In the genomic region with DNA sequence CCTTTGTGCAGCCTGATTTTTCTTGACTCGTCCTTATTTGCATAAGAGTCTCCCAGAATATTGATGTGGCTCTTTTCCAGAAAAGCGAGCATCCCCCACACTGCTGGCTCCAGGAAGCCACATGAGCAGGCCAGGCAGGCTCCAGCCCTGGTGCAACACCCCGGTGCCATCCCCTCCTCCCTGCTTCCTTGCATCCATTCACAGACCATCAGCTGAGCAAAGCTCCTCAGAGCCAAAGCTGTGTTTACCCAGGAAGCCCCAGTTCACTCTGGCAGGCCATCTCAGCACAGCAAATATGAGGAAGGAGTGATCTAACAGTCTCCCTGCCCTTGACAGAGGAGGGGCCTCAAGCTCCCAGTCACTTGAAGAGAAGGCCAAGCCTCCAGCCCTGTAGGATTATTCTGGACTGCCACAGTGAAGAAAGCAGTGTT, we compare ENCODE assay signal across 8 cellular contexts. TPM values are rescaled to one million over a fixed set of nuclear protein-coding genes. Genes with fewer than 3 reads are reported as not detected.
DNase-seq lines count a peak whose midpoint lies in the region; ATAC-seq and TF ChIP-seq lines count a peak whose summit lies in the region.

No MANE protein-coding gene starts in this region.

- H3K9me3 ChIP-seq in breast epithelium, result no peaks in the 10 kb centered on the region
- no peaks in the 10 kb centered on the region for H3K9me3 ChIP-seq in suprapubic skin
- H3K9me3 ChIP-seq in vagina, result no peaks in the 10 kb centered on the region

- 48% methylated on average over 3 of the region's 3 CpGs for WGBS in suprapubic skin

- H3K4me3 ChIP-seq in breast epithelium, result no peak overlapping the region
- no peak overlapping the region for H3K4me3 ChIP-seq in suprapubic skin
- no peak overlapping the region for H3K4me3 ChIP-seq in vagina

- H3K36me3 ChIP-seq in breast epithelium, result no peaks in the 10 kb centered on the region
- no peaks in the 10 kb centered on the region for H3K36me3 ChIP-seq in suprapubic skin
- H3K36me3 ChIP-seq in vagina, result no peaks in the 10 kb centered on the region

- H3K27ac ChIP-seq in breast epithelium (peak overlapping the region; percentile 87 to 94), suprapubic skin (peak overlapping the region; percentile 49), vagina (no peak overlapping the region)

- TF ChIP-seq EP300 in suprapubic skin (IDR thresholded peaks at IDR 0.05), result no peak

- DNase-seq in LHCN-M2 (ENCODE audit: low read depth) (peak; percentile 32), breast epithelium (ENCODE audit: low spot score in 2 of 2) (peak; percentile 61 to 82), kidney glomerular epithelial cell (lab: John Stamatoyannopoulos, UW) (peak; percentile 72), suprapubic skin (ENCODE audit: low spot score in 2 of 2) (peak; percentile 80), vagina (ENCODE audit: extremely low spot score in 2 of 2) (no peak)
- no peak for DNase-seq in activated CD4-positive, alpha-beta T cell treated with anti-CD3 and anti-CD28 coated beads for 1 hour
- no peak for DNase-seq in activated naive CD4-positive, alpha-beta T cell treated with anti-CD3 and anti-CD28 coated beads, Interleukin-2, amount 50 U/mL, for 16 hours

- H3K27me3 ChIP-seq in breast epithelium, result no peaks in the 10 kb centered on the region
- H3K27me3 ChIP-seq in suprapubic skin, result no peaks in the 10 kb centered on the region
- H3K27me3 ChIP-seq in vagina, result no peaks in the 10 kb centered on the region

- H3K4me1 ChIP-seq in breast epithelium, result peaks cover 0 to 5% of the 10 kb centered on the region in 2 donors
- H3K4me1 ChIP-seq in suprapubic skin, result peaks cover 11% of the 10 kb centered on the region
- H3K4me1 ChIP-seq in vagina, result no peaks in the 10 kb centered on the region

- ATAC-seq in HG03095 (IDR thresholded peaks at IDR 0.05; ENCODE audit: unreplicated experiment), result no peak

- intact Hi-C loops in breast epithelium (cut with DNase I; ENCODE audit: low total_unique reads), result no loop called here
- intact Hi-C loops in vagina (cut with DNase I), result loop anchor here (5.0 kb wide), 1 partner anchor 1689 kb away; no protein-coding TSS in a partner anchor

- no peak for TF ChIP-seq POLR2A in breast epithelium (IDR thresholded peaks at IDR 0.05)
- no peak for TF ChIP-seq POLR2A in suprapubic skin (IDR thresholded peaks at IDR 0.05)
- TF ChIP-seq POLR2A in vagina (IDR thresholded peaks at IDR 0.05), result no peak

- TF ChIP-seq CTCF in breast epithelium (IDR thresholded peaks at IDR 0.05) (no peak), suprapubic skin (IDR thresholded peaks at IDR 0.05) (no peak), vagina (IDR thresholded peaks at IDR 0.05) (no peak)

RNA-seq across cellular contexts. Expression of a gene that starts 34.4 kb away (rescaled TPM):
- total RNA-seq in LHCN-M2 (2014; rRNA removed), result 7.4 and 8.3 TPM in 2 replicates
- 2.4 TPM for polyA plus RNA-seq in LHCN-M2 (2012)
- 1 to 10 TPM in 2 of 3 donors, not detected in 1; 1.3 to 9.1 TPM for total RNA-seq in breast epithelium
- under 1 TPM; 0.47 to 0.68 (median 0.55) TPM for total RNA-seq in suprapubic skin
- 0.25 TPM for total RNA-seq in vagina

Comparison
In these comparisons a context has a peak if more than half of its experiments do, and no peak if none do; other contexts are left out.
1. DNase-seq: peak in LHCN-M2 (single experiment), breast epithelium (2 of 2), kidney glomerular epithelial cell (single experiment) and suprapubic skin (2 of 2); none in activated CD4-positive, alpha-beta T cell treated with anti-CD3 and anti-CD28 coated beads for 1 hour (single experiment), activated naive CD4-positive, alpha-beta T cell treated with anti-CD3 and anti-CD28 coated beads, Interleukin-2, amount 50 U/mL, for 16 hours (single experiment) and vagina (0 of 2).